Comparison of ENCODE assay signal across 11 cellular contexts in genomic region chr1:90728656-90729257, GRCh38. TPM values are rescaled to one million over a fixed set of nuclear protein-coding genes. Genes with fewer than 3 reads are reported as not detected.
DNase-seq lines count a peak whose midpoint lies in the region; ATAC-seq and TF ChIP-seq lines count a peak whose summit lies in the region.
"Had no signal": no experiment of that assay in that cellular context is flagged by ENCODE, and none has a peak within 500 bp of the region (broad histone marks: within the 10 kb centered on the region; RNA-seq: fewer than 3 reads in every experiment).

No MANE protein-coding gene starts in this region.

- DNase-seq in GM10266 (ENCODE audit: extremely low spot score) (peak; percentile 7), nephron progenitor cell (no peak), AG08395 (ENCODE audit: low spot score) (no peak), SIG-M5 treated with dmso at 0.1 percent for 504 hours (lab: John Stamatoyannopoulos, UW; ENCODE audit: unreplicated experiment) (no peak)
- DNase-seq: IMR-90, left cardiac atrium, NCI-H146, testis had no signal

- H3K4me1 ChIP-seq in HUES64 (ENCODE audit: insufficient read depth, low read length) = peaks cover 55% of the 10 kb centered on the region
- H3K4me1 ChIP-seq: testis had no signal

- H3K4me1 Mint-ChIP-seq in brain (peaks cover 66% of the 10 kb centered on the region), nephron progenitor cell (peaks cover 38% of the 10 kb centered on the region)

- H3K9me3 ChIP-seq in HUES64 (ENCODE audit: insufficient read depth, low read depth, low read length) = no peaks in the 10 kb centered on the region
- H3K9me3 ChIP-seq: testis had no signal

- peak overlapping the region; percentile 26; the same call in 1 of the 2 replicates for H3K4me3 ChIP-seq in HUES64 (ENCODE audit: low read length)

- peaks cover 99% of the 10 kb centered on the region for H3K27me3 Mint-ChIP-seq in brain
- peaks cover 100% of the 10 kb centered on the region for H3K27me3 Mint-ChIP-seq in nephron progenitor cell (ENCODE audit: low read depth, poor library complexity)

- WGBS in HUES64 = 1% methylated on average over 22 of the region's 22 CpGs

- no peaks in the 10 kb centered on the region for H3K36me3 ChIP-seq in HUES64 (ENCODE audit: insufficient read depth, low read length)

- TF ChIP-seq CTCF in GM10266 (IDR thresholded peaks at IDR 0.05; ENCODE audit: control insufficient read depth, insufficient read depth, low read depth, missing control alignments) = no peak
- no peak for TF ChIP-seq CTCF in brain (conservative IDR thresholded peaks at IDR 0.05)
- no peak for TF ChIP-seq CTCF in nephron progenitor cell (IDR thresholded peaks at IDR 0.05)

- ATAC-seq in HG03469 (IDR thresholded peaks at IDR 0.05; ENCODE audit: unreplicated experiment) = no peak
- ATAC-seq: left cardiac atrium had no signal

- no peaks in the 10 kb centered on the region for H3K36me3 Mint-ChIP-seq in brain
- no peaks in the 10 kb centered on the region for H3K36me3 Mint-ChIP-seq in nephron progenitor cell (ENCODE audit: low read depth)

- no peak overlapping the region for H3K9ac ChIP-seq in HUES64 (ENCODE audit: low read depth, low read length)

- H3K9me3 Mint-ChIP-seq in brain (peaks cover 0 to 5% (median 0%) of the 10 kb centered on the region in 5 experiments), nephron progenitor cell (no peaks in the 10 kb centered on the region)

- H3K27ac ChIP-seq in HUES64 (ENCODE audit: low read depth, low read length) = no peak overlapping the region
- H3K27ac ChIP-seq: testis had no signal

- H3K27me3 ChIP-seq in HUES64 (ENCODE audit: insufficient read depth, low read length) = peaks cover 100% of the 10 kb centered on the region

- H3K4me3 Mint-ChIP-seq in brain = peak overlapping the region; percentile 68 to 77 (median 73)
- peak overlapping the region; percentile 37 for H3K4me3 Mint-ChIP-seq in nephron progenitor cell

- H3K27ac Mint-ChIP-seq in brain (peak overlapping the region in 2 of 5 experiments; percentile 13 to 81), nephron progenitor cell (no peak overlapping the region)

RNA-seq across cellular contexts. Expression of gene BARHL2, which starts 11.7 kb away (rescaled TPM):
- polyA plus RNA-seq in HUES64 (2013, experiment 1 of 2) = not detected
- not detected for polyA plus RNA-seq in HUES64 (2013, experiment 2 of 2)
- polyA plus RNA-seq in brain (ENCODE audit: insufficient read depth, low read depth, low replicate concordance) = 1.3 TPM
- polyA plus RNA-seq: IMR-90 had no signal
